In genomic region chr22:50244420-50245213, GRCh38 we compare ENCODE assay signal across 8 cellular contexts. TPM values are rescaled to one million over a fixed set of nuclear protein-coding genes. Genes with fewer than 3 reads are reported as not detected.
DNase-seq lines count a peak whose midpoint lies in the region; ATAC-seq and TF ChIP-seq lines count a peak whose summit lies in the region.

TUBGCP6 (minus strand) TSS chr22:50245023; CDS start chr22:50244459, 564 bp downstream.

- TF ChIP-seq CTCF in prostate gland (IDR thresholded peaks at IDR 0.05): peak in 3 of 4 experiments; percentile 11 to 49 (median 47)

- H3K4me3 ChIP-seq in prostate gland: peak within 1 kb of the TSS; percentile 80 to 95

- intact Hi-C loops in T-helper 1 cell treated with Interleukin-12 subunit alpha and Interleukin-12 subunit beta and Interleukin-4 antibody, amounts not matched to agents 30 ng/mL and 1 ng/mL, for 36 hours (cut with micrococcal nuclease): loop anchor here (1.0 to 5.0 kb wide), 10 partner anchors 8 to 392 kb away; partner anchors contain the start of genes MAPK11, PPP6R2, SCO2 and SELENOO
- intact Hi-C loops in left cardiac atrium (cut with DNase I): loop anchor here in 1 of 2 donors (10.0 kb wide), 1 partner anchor 260 kb away; the partner anchor contains the start of genes LMF2 and NCAPH2
- intact Hi-C loops in prostate gland (cut with DNase I): no loop called here

- no peaks in the 10 kb centered on the region for H3K9me3 ChIP-seq in prostate gland

- DNase-seq in NCI-H128 (lab: John Stamatoyannopoulos, UW; ENCODE audit: unreplicated experiment) (peak; percentile 66), amniotic epithelial cell (ENCODE audit: low read depth) (peak; percentile 89), left cardiac atrium (peak; percentile 97), prostate gland (ENCODE audit: low spot score) (peak; percentile 96), ureter (ENCODE audit: low spot score) (peak; percentile 94)

- WGBS in prostate gland: under 1% methylated on average over 54 of the region's 76 CpGs

- TF ChIP-seq POLR2A in GM10847 (IDR thresholded peaks at IDR 0.05; ENCODE audit: extremely low read depth, insufficient read length) (peak; percentile 89), prostate gland (IDR thresholded peaks at IDR 0.05) (peak; percentile 68)

- no peaks in the 10 kb centered on the region for H3K27me3 ChIP-seq in prostate gland (replicated peaks; ENCODE audit: insufficient read depth)

- ATAC-seq in HG02642 (IDR thresholded peaks at IDR 0.05; ENCODE audit: poor library complexity, unreplicated experiment) (peak; percentile 78), left cardiac atrium (peak; percentile 94 to 96)

- H3K4me1 ChIP-seq in prostate gland (replicated peaks): peaks cover 16% of the 10 kb centered on the region

- peak within 1 kb of the TSS; percentile 85 to 88 for H3K27ac ChIP-seq in prostate gland

- peaks cover 0 to 3% of the 10 kb centered on the region in 2 donors for H3K36me3 ChIP-seq in prostate gland

RNA-seq across cellular contexts. Expression of gene TUBGCP6, which starts in this region (rescaled TPM):
- 65.9 and 68.8 TPM in 2 replicates for total RNA-seq in T-helper 1 cell treated with Interleukin-12 subunit alpha and Interleukin-12 subunit beta and Interleukin-4 antibody, amounts not matched to agents 30 ng/mL and 1 ng/mL, for 36 hours
- total RNA-seq in left cardiac atrium (10 to 100 TPM; 20.4 to 22.0 TPM), prostate gland (100 to 1,000 TPM in 1 of 2 donors, 10 to 100 TPM in 1; 56.3 to 117 TPM), ureter (57.2 TPM)

Comparison
In these comparisons a context has a peak if more than half of its experiments do, and no peak if none do; other contexts are left out.
1. Peak in every context shown above with its lines: DNase-seq, ATAC-seq, H3K4me3 ChIP-seq and H3K27ac ChIP-seq.